21 cellular contexts compared by ENCODE assay signal in the genomic region with DNA sequence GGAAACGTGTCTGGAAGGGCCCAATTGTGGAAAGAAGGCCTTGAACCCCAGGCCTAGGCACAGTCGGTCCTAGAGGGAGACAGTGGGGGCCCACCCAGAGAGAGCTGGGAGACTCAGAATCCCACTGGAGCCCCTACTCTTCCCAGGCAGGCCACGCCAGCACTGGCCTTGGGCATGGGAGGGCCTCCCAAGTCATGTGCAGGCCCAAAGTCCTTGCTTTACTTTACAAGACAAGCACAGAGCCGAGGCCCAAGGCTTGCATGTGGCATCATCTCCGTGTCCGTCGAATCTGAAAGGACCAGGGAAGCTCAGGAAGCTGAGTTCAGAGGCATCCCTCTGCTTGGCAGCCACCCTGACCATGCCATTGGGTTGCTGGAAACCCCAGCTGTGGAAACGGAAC.
"Had no signal": no experiment of that assay in that cellular context is flagged by ENCODE, and none has a peak within 500 bp of the region (broad histone marks: within the 10 kb centered on the region; RNA-seq: fewer than 3 reads in every experiment).

No MANE protein-coding gene starts in this region.

- H3K27me3 ChIP-seq: heart left ventricle, left lung, spleen, testis, tibial nerve, upper lobe of right lung, vagina had no signal

- ATAC-seq: esophagus mucosa; left lung; sciatic nerve; stimulated activated memory B cell treated with anti-CD40 and anti-IgM and Interleukin-4, amounts not matched to agents 10 μg/mL and 1 μg/mL and 100 μg/mL, for 72 hours; upper lobe of right lung had no signal

- H3K36me3 ChIP-seq: heart left ventricle, left lung, prostate gland, spleen, tibial nerve, upper lobe of right lung, vagina had no signal

- H3K9me3 ChIP-seq: heart left ventricle, left lung, prostate gland, spleen, testis, tibial nerve, upper lobe of right lung, vagina had no signal

- DNase-seq: effector memory CD4-positive, alpha-beta T cell; islet precursor cell; mesenchymal stem cell; naive B cell; spleen; stimulated activated CD4-positive, alpha-beta T cell treated with anti-CD3 and anti-CD28 coated beads, Interleukin-15, amount 100 ng/mL, for 24 hours; stimulated activated CD4-positive, alpha-beta T cell treated with anti-CD3 and anti-CD28 coated beads, Interleukin-1b, Interleukin-23, amount 100 ng/mL, for 48 hours; stimulated activated CD4-positive, alpha-beta T cell treated with anti-CD3 and anti-CD28 coated beads, Interleukin-4, amount 100 ng/mL, for 24 hours; testis; upper lobe of right lung had no signal

- H3K4me1 ChIP-seq: parathyroid adenoma, prostate gland, testis, upper lobe of right lung, vagina had no signal

- H3K27ac ChIP-seq: coronary artery, heart left ventricle, left lung, parathyroid adenoma, prostate gland, testis, upper lobe of right lung, vagina had no signal

- H3K4me3 ChIP-seq: coronary artery, heart left ventricle, left lung, lung, prostate gland, spleen, testis, tibial nerve, upper lobe of right lung, vagina had no signal
